ENCODE assay signal across 8 cellular contexts in genomic region chr11:119373917-119374631, GRCh38. TPM values are rescaled to one million over a fixed set of nuclear protein-coding genes. Genes with fewer than 3 reads are reported as not detected.
DNase-seq lines count a peak whose midpoint lies in the region; ATAC-seq, FAIRE-seq and TF ChIP-seq lines count a peak whose summit lies in the region.

No MANE protein-coding gene starts in this region.

- no peaks in the 10 kb centered on the region for H3K9me3 ChIP-seq in GM23248 (ENCODE audit: low read depth)
- no peaks in the 10 kb centered on the region for H3K9me3 ChIP-seq in endothelial cell of umbilical vein (replicated peaks; ENCODE audit: control insufficient read depth, insufficient read depth, low read length)
- H3K9me3 ChIP-seq in mucosa of descending colon, result no peaks in the 10 kb centered on the region

- no peak overlapping the region for H3K9ac ChIP-seq in GM23248
- H3K9ac ChIP-seq in endothelial cell of umbilical vein (replicated peaks; ENCODE audit: extremely low read depth, insufficient read depth, low read length), result no peak overlapping the region

- H3K36me3 ChIP-seq in GM23248 (ENCODE audit: low read depth) (no peaks in the 10 kb centered on the region), endothelial cell of umbilical vein (ENCODE audit: control insufficient read depth in 2 of 2, extremely low read depth in 1 of 2, insufficient read depth in 2 of 2, low read length in 2 of 2) (no peaks in the 10 kb centered on the region), mucosa of descending colon (ENCODE audit: low read depth) (no peaks in the 10 kb centered on the region)

- DNase-seq in AML-193 (lab: John Stamatoyannopoulos, UW) (peak; percentile 44 to 54), GM23248 (peak; percentile 83), NCI-H446 (lab: John Stamatoyannopoulos, UW) (peak; percentile 76 to 85), endothelial cell of umbilical vein (ENCODE audit: low read depth, low spot score) (peak; percentile 79), mucosa of descending colon (peak in 2 of 3 donors; percentile 88 to 89), type B pancreatic cell (ENCODE audit: extremely low spot score, unreplicated experiment) (no peak)
- peak; percentile 34 for DNase-seq in activated CD4-positive, alpha-beta T cell treated with anti-CD3 and anti-CD28 coated beads, Interleukin-2, amount 10 ng/mL, durations not matched to agents 7 days and 5 days

- H3K79me2 ChIP-seq in GM23248 (ENCODE audit: insufficient read depth), result no peaks in the 10 kb centered on the region
- H3K79me2 ChIP-seq in endothelial cell of umbilical vein (ENCODE audit: control insufficient read depth, insufficient read depth, low read length), result no peaks in the 10 kb centered on the region

- H3K27ac ChIP-seq in GM23248 (no peak overlapping the region), endothelial cell of umbilical vein (ENCODE audit: insufficient read depth, low read depth, low read length) (no peak overlapping the region)

- in situ Hi-C loops in GM23248 (cut with MboI), result no loop called here

- CTCF ChIA-PET in activated CD4-positive, alpha-beta T cell treated with anti-CD3 and anti-CD28 coated beads, Interleukin-2, amount 10 ng/mL, durations not matched to agents 7 days and 5 days (lab: Charles Lee), result interaction anchor here (1.0 to 11.3 kb wide), 8 partner anchors 9 to 101 kb away, joined by 3 to 99 read pairs (median 4); no protein-coding TSS in a partner anchor
- CTCF ChIA-PET in endothelial cell of umbilical vein (lab: Charles Lee), result interaction anchor here (0.7 to 11.7 kb wide), 18 partner anchors 9 to 735 kb away, joined by 3 to 154 read pairs (median 4); partner anchors contain the start of genes C1QTNF5 and CBL

- ATAC-seq in mucosa of descending colon, result peak; percentile 65
- ATAC-seq in HG03139 (IDR thresholded peaks at IDR 0.05; ENCODE audit: unreplicated experiment), result no peak

- H3K9me2 ChIP-seq in GM23248 (ENCODE audit: insufficient read depth), result no peaks in the 10 kb centered on the region

- H3K27me3 ChIP-seq in GM23248 (replicated peaks; ENCODE audit: insufficient read depth), result no peaks in the 10 kb centered on the region
- H3K27me3 ChIP-seq in endothelial cell of umbilical vein (ENCODE audit: control insufficient read depth in 2 of 2, insufficient read depth in 2 of 2, low read length in 2 of 2), result no peaks in the 10 kb centered on the region

- H4K20me1 ChIP-seq in GM23248 (ENCODE audit: insufficient read depth) (no peaks in the 10 kb centered on the region), endothelial cell of umbilical vein (replicated peaks; ENCODE audit: control insufficient read depth, extremely low read depth, insufficient read depth, low read length) (no peaks in the 10 kb centered on the region)

- H3K4me2 ChIP-seq in GM23248 (ENCODE audit: unreplicated experiment) (no peak overlapping the region), endothelial cell of umbilical vein (ENCODE audit: insufficient read depth, low read length) (no peak overlapping the region)

- peaks cover under 1% of the 10 kb centered on the region for H3K27me3 Mint-ChIP-seq in activated CD4-positive, alpha-beta T cell treated with anti-CD3 and anti-CD28 coated beads, Interleukin-2, amount 10 ng/mL, durations not matched to agents 7 days and 5 days
- H3K27me3 Mint-ChIP-seq in type B pancreatic cell, result peaks cover 6% of the 10 kb centered on the region

- POLR2A ChIA-PET in activated CD4-positive, alpha-beta T cell treated with anti-CD3 and anti-CD28 coated beads, Interleukin-2, amount 10 ng/mL, durations not matched to agents 7 days and 5 days (lab: Charles Lee), result no interaction called here
- POLR2A ChIA-PET in endothelial cell of umbilical vein (lab: Charles Lee), result interaction anchor here (1.0 kb wide), 1 partner anchor 33 kb away, joined by 12 read pairs; the partner anchor contains the start of gene C1QTNF5

- H2AFZ ChIP-seq in GM23248 (no peak overlapping the region), endothelial cell of umbilical vein (ENCODE audit: low read depth, low read length) (no peak overlapping the region)

- no peak overlapping the region for H3K4me3 Mint-ChIP-seq in activated CD4-positive, alpha-beta T cell treated with anti-CD3 and anti-CD28 coated beads, Interleukin-2, amount 10 ng/mL, durations not matched to agents 7 days and 5 days
- H3K4me3 Mint-ChIP-seq in type B pancreatic cell, result no peak overlapping the region

- H3K4me3 ChIP-seq in GM23248 (no peak overlapping the region), endothelial cell of umbilical vein (replicated peaks in 1 of 3; ENCODE audit: insufficient read depth in 1 of 3, low read depth in 1 of 3, low read length in 3 of 3) (no peak overlapping the region), mucosa of descending colon (no peak overlapping the region)

- no peaks in the 10 kb centered on the region for H3F3A ChIP-seq in GM23248 (ENCODE audit: insufficient read depth)

- H3K36me3 Mint-ChIP-seq in activated CD4-positive, alpha-beta T cell treated with anti-CD3 and anti-CD28 coated beads, Interleukin-2, amount 10 ng/mL, durations not matched to agents 7 days and 5 days (ENCODE audit: low read depth), result no peaks in the 10 kb centered on the region
- no peaks in the 10 kb centered on the region for H3K36me3 Mint-ChIP-seq in type B pancreatic cell

- H3K9me3 Mint-ChIP-seq in activated CD4-positive, alpha-beta T cell treated with anti-CD3 and anti-CD28 coated beads, Interleukin-2, amount 10 ng/mL, durations not matched to agents 7 days and 5 days, result no peaks in the 10 kb centered on the region
- no peaks in the 10 kb centered on the region for H3K9me3 Mint-ChIP-seq in type B pancreatic cell

- 45 to 47% methylated on average over 5 of the region's 5 CpGs for WGBS in GM23248 (ENCODE audit: low coverage in 1 of 2, low lambda C conversion rate in 2 of 2, missing lambda C conversion rate in 2 of 2), 2 experiments

- H3K4me1 Mint-ChIP-seq in activated CD4-positive, alpha-beta T cell treated with anti-CD3 and anti-CD28 coated beads, Interleukin-2, amount 10 ng/mL, durations not matched to agents 7 days and 5 days, result peaks cover 10% of the 10 kb centered on the region
- H3K4me1 Mint-ChIP-seq in type B pancreatic cell (ENCODE audit: unreplicated experiment), result peaks cover 54% of the 10 kb centered on the region

- dilution Hi-C loops in endothelial cell of umbilical vein (cut with MboI; ENCODE audit: extremely low pct_ligation_motif_present, low sequenced_read_pairs), result no loop called here

- TF ChIP-seq POLR2A in endothelial cell of umbilical vein (IDR thresholded peaks at IDR 0.05; ENCODE audit: low read depth, low read length), result no peak

- intact Hi-C loops in endothelial cell of umbilical vein (cut with micrococcal nuclease), result loop anchor here (1.0 to 5.0 kb wide), 3 partner anchors 18 to 167 kb away; partner anchors contain the start of genes C1QTNF5 and CBL
- intact Hi-C loops in mucosa of descending colon (cut with DNase I, micrococcal nuclease), result no loop called here

- no peak overlapping the region for H3K27ac Mint-ChIP-seq in activated CD4-positive, alpha-beta T cell treated with anti-CD3 and anti-CD28 coated beads, Interleukin-2, amount 10 ng/mL, durations not matched to agents 7 days and 5 days
- H3K27ac Mint-ChIP-seq in type B pancreatic cell, result no peak overlapping the region

- TF ChIP-seq CTCF in endothelial cell of umbilical vein (IDR thresholded peaks at IDR 0.05; ENCODE audit: extremely low read depth in 1 of 2, insufficient read depth in 1 of 2, low read depth in 1 of 2, low read length in 2 of 2) (peak; percentile 90 to 92), mucosa of descending colon (IDR thresholded peaks at IDR 0.05) (peak; percentile 90), type B pancreatic cell (conservative IDR thresholded peaks at IDR 0.05) (peak; percentile 92)

- no TSS peak for BruUV-seq in endothelial cell of umbilical vein (replicated peaks; lab: Mats Ljungman, UMichigan)

- peaks cover 23% of the 10 kb centered on the region for H3K4me1 ChIP-seq in GM23248 (ENCODE audit: insufficient read depth)
- H3K4me1 ChIP-seq in endothelial cell of umbilical vein (ENCODE audit: control insufficient read depth, extremely low read depth, insufficient read depth, low read length), result no peaks in the 10 kb centered on the region
- peaks cover 29% of the 10 kb centered on the region for H3K4me1 ChIP-seq in mucosa of descending colon (ENCODE audit: low read depth)

- H3K9me1 ChIP-seq in endothelial cell of umbilical vein (replicated peaks; ENCODE audit: control insufficient read depth, extremely low read depth, insufficient read depth, low read length), result no peaks in the 10 kb centered on the region

- peak; percentile 91 for FAIRE-seq in endothelial cell of umbilical vein (lab: Jason Lieb, UNC)

RNA-seq across cellular contexts. Expression of gene USP2, which starts 7.4 kb away (rescaled TPM):
- not detected in 2 replicates for total RNA-seq in GM23248 (2014; rRNA removed; shearing (Covaris generic))
- 0.30 and 0.33 TPM in 2 replicates for polyA plus RNA-seq in GM23248 (2016; fragmentation: Nextera tagmentation; extraction: Ambion mirVana)
- under 1 TPM; 0.17 to 0.22 TPM for total RNA-seq in activated CD4-positive, alpha-beta T cell treated with anti-CD3 and anti-CD28 coated beads, Interleukin-2, amount 10 ng/mL, durations not matched to agents 7 days and 5 days
- 1.1 and 1.2 TPM in 2 replicates for total RNA-seq in endothelial cell of umbilical vein
- 0.21 and 0.22 TPM in 2 replicates for polyA plus RNA-seq in endothelial cell of umbilical vein
- 0.27 and 0.30 TPM in 2 replicates for polyA plus RNA-seq in endothelial cell of umbilical vein (2011; cell fraction: cytosol; rRNA removed)
- polyA plus RNA-seq in endothelial cell of umbilical vein (2011; cell fraction: nucleus; rRNA removed), result 0.21 and 0.35 TPM in 2 replicates
- polyA plus RNA-seq in endothelial cell of umbilical vein (2012), result 0.64 and 1.2 TPM in 2 replicates
- 0.45 and 0.53 TPM in 2 replicates for polyA minus RNA-seq in endothelial cell of umbilical vein
- polyA minus RNA-seq in endothelial cell of umbilical vein (2011; cell fraction: cytosol; rRNA and poly(A)+ RNA removed), result 1.7 TPM
- polyA minus RNA-seq in endothelial cell of umbilical vein (2011; cell fraction: nucleus; rRNA and poly(A)+ RNA removed), result 0.29 and 0.67 TPM in 2 replicates
- total RNA-seq in mucosa of descending colon, result 10 to 100 TPM; 16.9 to 84.3 (median 26.7) TPM
- 7.4 and 8.2 TPM in 2 replicates for total RNA-seq in type B pancreatic cell (ENCODE audit: low replicate concordance)

RNA-seq across cellular contexts. Expression of gene MFRP, which starts 27.6 kb away (rescaled TPM):
- 0.13 TPM in 1 of 2 replicates, not detected in the other for total RNA-seq in GM23248 (2014; rRNA removed; shearing (Covaris generic))
- polyA plus RNA-seq in GM23248 (2016; fragmentation: Nextera tagmentation; extraction: Ambion mirVana), result not detected in 2 replicates
- not detected for total RNA-seq in activated CD4-positive, alpha-beta T cell treated with anti-CD3 and anti-CD28 coated beads, Interleukin-2, amount 10 ng/mL, durations not matched to agents 7 days and 5 days
- not detected in 2 replicates for total RNA-seq in endothelial cell of umbilical vein
- polyA plus RNA-seq in endothelial cell of umbilical vein, result 0.03 and 0.08 TPM in 2 replicates
- 0.03 and 0.09 TPM in 2 replicates for polyA plus RNA-seq in endothelial cell of umbilical vein (2011; cell fraction: cytosol; rRNA removed)
- polyA plus RNA-seq in endothelial cell of umbilical vein (2011; cell fraction: nucleus; rRNA removed), result 0.04 TPM in 2 replicates
- polyA plus RNA-seq in endothelial cell of umbilical vein (2012), result not detected in 2 replicates
- 0.11 TPM in 1 of 2 replicates, not detected in the other for polyA minus RNA-seq in endothelial cell of umbilical vein
- not detected for polyA minus RNA-seq in endothelial cell of umbilical vein (2011; cell fraction: cytosol; rRNA and poly(A)+ RNA removed)
- not detected in 2 replicates for polyA minus RNA-seq in endothelial cell of umbilical vein (2011; cell fraction: nucleus; rRNA and poly(A)+ RNA removed)
- not detected for total RNA-seq in mucosa of descending colon
- total RNA-seq in type B pancreatic cell (ENCODE audit: low replicate concordance), result not detected in 2 replicates

RNA-seq across cellular contexts. Expression of gene C1QTNF5, which starts 33.4 kb away (rescaled TPM):
- 23.4 and 27.9 TPM in 2 replicates for total RNA-seq in GM23248 (2014; rRNA removed; shearing (Covaris generic))
- polyA plus RNA-seq in GM23248 (2016; fragmentation: Nextera tagmentation; extraction: Ambion mirVana), result 4.5 and 6.2 TPM in 2 replicates
- total RNA-seq in activated CD4-positive, alpha-beta T cell treated with anti-CD3 and anti-CD28 coated beads, Interleukin-2, amount 10 ng/mL, durations not matched to agents 7 days and 5 days, result not detected
- 126 and 130 TPM in 2 replicates for total RNA-seq in endothelial cell of umbilical vein
- 201 and 228 TPM in 2 replicates for polyA plus RNA-seq in endothelial cell of umbilical vein
- polyA plus RNA-seq in endothelial cell of umbilical vein (2011; cell fraction: cytosol; rRNA removed), result 125 and 160 TPM in 2 replicates
- 72.0 and 76.7 TPM in 2 replicates for polyA plus RNA-seq in endothelial cell of umbilical vein (2011; cell fraction: nucleus; rRNA removed)
- polyA plus RNA-seq in endothelial cell of umbilical vein (2012), result 98.8 and 155 TPM in 2 replicates
- 59.9 and 63.7 TPM in 2 replicates for polyA minus RNA-seq in endothelial cell of umbilical vein
- polyA minus RNA-seq in endothelial cell of umbilical vein (2011; cell fraction: cytosol; rRNA and poly(A)+ RNA removed), result not detected
- polyA minus RNA-seq in endothelial cell of umbilical vein (2011; cell fraction: nucleus; rRNA and poly(A)+ RNA removed), result 11.6 and 24.3 TPM in 2 replicates
- total RNA-seq in mucosa of descending colon, result 10 to 100 TPM in 1 of 3 donors, 1 to 10 TPM in 2; 5.1 to 13.9 (median 9.3) TPM
- 2.0 and 4.0 TPM in 2 replicates for total RNA-seq in type B pancreatic cell (ENCODE audit: low replicate concordance)

RNA-seq across cellular contexts. Expression of gene RNF26, which starts 39.7 kb away (rescaled TPM):
- total RNA-seq in GM23248 (2014; rRNA removed; shearing (Covaris generic)), result 6.4 and 8.0 TPM in 2 replicates
- polyA plus RNA-seq in GM23248 (2016; fragmentation: Nextera tagmentation; extraction: Ambion mirVana), result 49.5 and 53.1 TPM in 2 replicates
- total RNA-seq in activated CD4-positive, alpha-beta T cell treated with anti-CD3 and anti-CD28 coated beads, Interleukin-2, amount 10 ng/mL, durations not matched to agents 7 days and 5 days, result 10 to 100 TPM; 38.3 to 38.8 TPM
- total RNA-seq in endothelial cell of umbilical vein, result 37.9 and 40.1 TPM in 2 replicates
- polyA plus RNA-seq in endothelial cell of umbilical vein, result 41.6 and 43.8 TPM in 2 replicates
- polyA plus RNA-seq in endothelial cell of umbilical vein (2011; cell fraction: cytosol; rRNA removed), result 35.5 and 38.1 TPM in 2 replicates
- polyA plus RNA-seq in endothelial cell of umbilical vein (2011; cell fraction: nucleus; rRNA removed), result 15.7 and 17.7 TPM in 2 replicates
- polyA plus RNA-seq in endothelial cell of umbilical vein (2012), result 29.3 and 37.9 TPM in 2 replicates
- polyA minus RNA-seq in endothelial cell of umbilical vein, result 44.3 and 46.7 TPM in 2 replicates
- polyA minus RNA-seq in endothelial cell of umbilical vein (2011; cell fraction: cytosol; rRNA and poly(A)+ RNA removed), result 31.6 TPM
- 16.9 and 20.4 TPM in 2 replicates for polyA minus RNA-seq in endothelial cell of umbilical vein (2011; cell fraction: nucleus; rRNA and poly(A)+ RNA removed)
- 10 to 100 TPM; 20.7 to 24.7 (median 23.7) TPM for total RNA-seq in mucosa of descending colon
- total RNA-seq in type B pancreatic cell (ENCODE audit: low replicate concordance), result 40.3 and 45.6 TPM in 2 replicates

RNA-seq across cellular contexts. Expression of gene THY1, which starts 48.9 kb away (rescaled TPM):
- 1,197 and 1,694 TPM in 2 replicates for total RNA-seq in GM23248 (2014; rRNA removed; shearing (Covaris generic))
- 1,640 and 1,703 TPM in 2 replicates for polyA plus RNA-seq in GM23248 (2016; fragmentation: Nextera tagmentation; extraction: Ambion mirVana)
- total RNA-seq in activated CD4-positive, alpha-beta T cell treated with anti-CD3 and anti-CD28 coated beads, Interleukin-2, amount 10 ng/mL, durations not matched to agents 7 days and 5 days, result under 1 TPM in 1 of 2 experiments, not detected in 1; 0.15 TPM
- total RNA-seq in endothelial cell of umbilical vein, result 0.75 TPM in 1 of 2 replicates, not detected in the other
- polyA plus RNA-seq in endothelial cell of umbilical vein, result 1.4 and 3.1 TPM in 2 replicates
- polyA plus RNA-seq in endothelial cell of umbilical vein (2011; cell fraction: cytosol; rRNA removed), result 0.62 and 0.66 TPM in 2 replicates
- 0.17 and 0.41 TPM in 2 replicates for polyA plus RNA-seq in endothelial cell of umbilical vein (2011; cell fraction: nucleus; rRNA removed)
- polyA plus RNA-seq in endothelial cell of umbilical vein (2012), result not detected in 2 replicates
- polyA minus RNA-seq in endothelial cell of umbilical vein, result 0.66 and 2.5 TPM in 2 replicates
- not detected for polyA minus RNA-seq in endothelial cell of umbilical vein (2011; cell fraction: cytosol; rRNA and poly(A)+ RNA removed)
- polyA minus RNA-seq in endothelial cell of umbilical vein (2011; cell fraction: nucleus; rRNA and poly(A)+ RNA removed), result not detected in 2 replicates
- total RNA-seq in mucosa of descending colon, result 10 to 100 TPM in 2 of 3 donors, 1 to 10 TPM in 1; 2.8 to 32.5 (median 28.3) TPM
- 2.0 and 19.0 TPM in 2 replicates for total RNA-seq in type B pancreatic cell (ENCODE audit: low replicate concordance)
